15 cellular contexts compared by ENCODE assay signal in genomic region chr15:74251187-74251811, GRCh38. TPM values are rescaled to one million over a fixed set of nuclear protein-coding genes. Genes with fewer than 3 reads are reported as not detected.
DNase-seq lines count a peak whose midpoint lies in the region; ATAC-seq, FAIRE-seq and TF ChIP-seq lines count a peak whose summit lies in the region.
"Had no signal": no experiment of that assay in that cellular context is flagged by ENCODE, and none has a peak within 500 bp of the region (broad histone marks: within the 10 kb centered on the region; RNA-seq: fewer than 3 reads in every experiment).

No MANE protein-coding gene starts in this region.

- ATAC-seq in right cardiac atrium (peak; percentile 90 to 95), gastrocnemius medialis (peak; percentile 92 to 93), GM21423 (IDR thresholded peaks at IDR 0.05; ENCODE audit: unreplicated experiment) (no peak)
- ATAC-seq: CD8-positive, alpha-beta T cell had no signal

- no peak overlapping the region for H3K4me3 ChIP-seq in ascending aorta
- H3K4me3 ChIP-seq in right cardiac atrium (ENCODE audit: low read length), result no peak overlapping the region
- H3K4me3 ChIP-seq in gastrocnemius medialis, result no peak overlapping the region

- no peaks in the 10 kb centered on the region for H3K9me3 ChIP-seq in ascending aorta
- no peaks in the 10 kb centered on the region for H3K9me3 ChIP-seq in right cardiac atrium (ENCODE audit: control insufficient read depth, low read length)
- H3K9me3 ChIP-seq in gastrocnemius medialis, result no peaks in the 10 kb centered on the region

- intact Hi-C loops in ascending aorta (cut with DNase I) (loop anchor here (5.0 kb wide), 1 partner anchor 124 kb away; no protein-coding TSS in a partner anchor), right cardiac atrium (cut with DNase I) (loop anchor here in 1 of 4 donors (5.0 kb wide), 1 partner anchor 94 kb away; no protein-coding TSS in a partner anchor), gastrocnemius medialis (cut with DNase I; ENCODE audit: low total_unique reads) (loop anchor here (1.0 to 10.0 kb wide), 3 partner anchors 11 to 364 kb away; partner anchors contain the start of gene CLK3)

- 58% methylated on average over 5 of the region's 5 CpGs for WGBS in right cardiac atrium

- no peak for TF ChIP-seq CTCF in ascending aorta (IDR thresholded peaks at IDR 0.05)
- TF ChIP-seq CTCF in gastrocnemius medialis (IDR thresholded peaks at IDR 0.05 in 4 of 5, conservative IDR thresholded peaks at IDR 0.05 in 1 of 5), result peak in 4 of 5 experiments; percentile 27 to 32 (median 28)
- no peak for TF ChIP-seq CTCF in RWPE1 (conservative IDR thresholded peaks at IDR 0.05; ENCODE audit: low read depth)

- DNase-seq in NCI-H2196 (lab: John Stamatoyannopoulos, UW; ENCODE audit: unreplicated experiment), result peak; percentile 66
- DNase-seq in ascending aorta (ENCODE audit: low spot score in 2 of 2), result peak; percentile 65 to 84
- peak; percentile 72 to 90 (median 90) for DNase-seq in right cardiac atrium
- peak; percentile 91 to 98 for DNase-seq in gastrocnemius medialis
- DNase-seq in RWPE1 (ENCODE audit: low spot score), result no peak
- DNase-seq in RCC 7860 (ENCODE audit: low spot score), result no peak
- no peak for DNase-seq in activated CD4-positive, alpha-beta T cell treated with anti-CD3 and anti-CD28 coated beads for 48 hours
- DNase-seq: activated CD4-positive, alpha-beta T cell treated with anti-CD3 and anti-CD28 coated beads for 1 hour; brain microvascular endothelial cell; CD8-positive, alpha-beta T cell; IMR-90; NCI-H146; NK-92 treated with Interleukin-12 subunit alpha and Interleukin-12 subunit beta, amount 100 ng/mL, for 24 hours had no signal

- POLR2A ChIA-PET in RWPE1 (lab: Yijun Ruan, JAX; ENCODE audit: low non-redundant PET), result no interaction called here

- H3K36me3 ChIP-seq in ascending aorta (no peaks in the 10 kb centered on the region), gastrocnemius medialis (no peaks in the 10 kb centered on the region)
- H3K36me3 ChIP-seq: brain microvascular endothelial cell had no signal

- H3K27me3 ChIP-seq in ascending aorta (no peaks in the 10 kb centered on the region), right cardiac atrium (ENCODE audit: control insufficient read depth, insufficient read depth) (no peaks in the 10 kb centered on the region), gastrocnemius medialis (no peaks in the 10 kb centered on the region)
- H3K27me3 ChIP-seq: brain microvascular endothelial cell had no signal

- H3K4me1 ChIP-seq in ascending aorta (peaks cover 3 to 23% of the 10 kb centered on the region in 2 donors), right cardiac atrium (ENCODE audit: control insufficient read depth, insufficient read depth, low read length) (peaks cover 8% of the 10 kb centered on the region), gastrocnemius medialis (peaks cover 34 to 37% of the 10 kb centered on the region in 2 donors)

- H3K27ac ChIP-seq in ascending aorta (peak overlapping the region; percentile 55 to 67), right cardiac atrium (ENCODE audit: low read length) (peak overlapping the region; percentile 84), gastrocnemius medialis (peak overlapping the region; percentile 86 to 90 (median 88)), RWPE1 (no peak overlapping the region)
- H3K27ac ChIP-seq: brain microvascular endothelial cell had no signal

- TF ChIP-seq POLR2A in gastrocnemius medialis (IDR thresholded peaks at IDR 0.05), result peak in 1 of 2 donors; percentile 31

- in situ Hi-C loops in gastrocnemius medialis (cut with MboI; ENCODE audit: low sequenced_read_pairs in 4 of 4), result no loop called here

- no peak for FAIRE-seq in RCC 7860 (lab: Jason Lieb, UNC)

- CTCF ChIA-PET in RWPE1 (lab: Yijun Ruan, JAX), result interaction anchor here (0.7 kb wide), 1 partner anchor 207 kb away, joined by 3 read pairs; no protein-coding TSS in a partner anchor

RNA-seq across cellular contexts. Expression of gene CCDC33, which starts 15.2 kb away (rescaled TPM):
- total RNA-seq in ascending aorta (not detected), right cardiac atrium (not detected), gastrocnemius medialis (not detected)
- polyA plus RNA-seq in right cardiac atrium, result 0.07 TPM
- total RNA-seq: CD8-positive, alpha-beta T cell; IMR-90; mammary epithelial cell had no signal
- polyA plus RNA-seq: IMR-90 had no signal

RNA-seq across cellular contexts. Expression of gene STRA6, which starts 48.7 kb away (rescaled TPM):
- not detected for total RNA-seq in ascending aorta
- total RNA-seq in right cardiac atrium, result under 1 TPM; 0.20 to 0.58 (median 0.37) TPM
- polyA plus RNA-seq in right cardiac atrium, result 0.25 TPM
- total RNA-seq in gastrocnemius medialis, result not detected
- total RNA-seq: CD8-positive, alpha-beta T cell; IMR-90 had no signal

Comparison
In these comparisons a context has a peak if more than half of its experiments do, and no peak if none do; other contexts are left out.
1. DNase-seq: peak in NCI-H2196 (single experiment), ascending aorta (2 of 2), right cardiac atrium (3 of 3) and gastrocnemius medialis (2 of 2); none in RWPE1 (single experiment), RCC 7860 (single experiment) and activated CD4-positive, alpha-beta T cell treated with anti-CD3 and anti-CD28 coated beads for 48 hours (single experiment).
2. CTCF ChIP-seq: peak in gastrocnemius medialis (4 of 5); none in ascending aorta (0 of 3) and RWPE1 (single experiment).